In the genomic region with DNA sequence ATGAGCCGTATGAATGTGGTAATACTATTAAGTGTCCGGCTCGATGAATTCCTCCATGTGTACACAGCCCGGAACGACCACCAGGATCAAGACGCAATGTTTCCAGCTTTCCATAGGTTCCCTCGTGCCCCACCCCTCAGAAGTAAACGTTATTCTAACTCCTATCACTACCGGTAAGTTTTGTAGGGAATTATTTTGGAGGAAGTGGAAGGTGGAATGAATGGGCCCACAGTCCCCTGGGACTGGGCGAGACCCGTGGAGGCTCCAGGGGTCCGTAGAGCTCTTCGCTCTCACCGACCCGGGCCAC, we compare ENCODE assay signal across 8 cellular contexts. TPM values are rescaled to one million over a fixed set of nuclear protein-coding genes. Genes with fewer than 3 reads are reported as not detected.
DNase-seq lines count a peak whose midpoint lies in the region; ATAC-seq lines count a peak whose summit lies in the region.

No MANE protein-coding gene starts in this region.

- peaks cover 22% of the 10 kb centered on the region for H3K36me3 Mint-ChIP-seq in activated CD4-positive, alpha-beta T cell treated with anti-CD3 and anti-CD28 coated beads for 36 hours (ENCODE audit: low read depth)
- peaks cover 23% of the 10 kb centered on the region for H3K36me3 Mint-ChIP-seq in activated naive CD8-positive, alpha-beta T cell treated with anti-CD3 and anti-CD28 coated beads, Interleukin-2, amount 10 ng/mL, durations not matched to agents 7 days and 5 days

- H3K27me3 Mint-ChIP-seq in activated CD4-positive, alpha-beta T cell treated with anti-CD3 and anti-CD28 coated beads for 36 hours: peaks cover 9% of the 10 kb centered on the region
- H3K27me3 Mint-ChIP-seq in activated naive CD8-positive, alpha-beta T cell treated with anti-CD3 and anti-CD28 coated beads, Interleukin-2, amount 10 ng/mL, durations not matched to agents 7 days and 5 days: peaks cover 12% of the 10 kb centered on the region

- H3K9me3 Mint-ChIP-seq in activated CD4-positive, alpha-beta T cell treated with anti-CD3 and anti-CD28 coated beads for 36 hours (ENCODE audit: low read depth): no peaks in the 10 kb centered on the region
- no peaks in the 10 kb centered on the region for H3K9me3 Mint-ChIP-seq in activated naive CD8-positive, alpha-beta T cell treated with anti-CD3 and anti-CD28 coated beads, Interleukin-2, amount 10 ng/mL, durations not matched to agents 7 days and 5 days

- H3K27ac ChIP-seq in layer of hippocampus (ENCODE audit: low read depth, low read length) (peak overlapping the region; percentile 87), temporal lobe (ENCODE audit: low read depth, low read length) (peak overlapping the region; percentile 59)

- POLR2A ChIA-PET in activated CD4-positive, alpha-beta T cell treated with anti-CD3 and anti-CD28 coated beads for 36 hours (lab: Charles Lee): interaction anchor here (1.8 kb wide), 1 partner anchor 205 kb away, joined by 7 read pairs; the partner anchor contains the start of gene BTBD10
- POLR2A ChIA-PET in activated naive CD8-positive, alpha-beta T cell treated with anti-CD3 and anti-CD28 coated beads, Interleukin-2, amount 10 ng/mL, durations not matched to agents 7 days and 5 days (lab: Charles Lee): interaction anchor here (0.6 to 2.4 kb wide), 4 partner anchors 204 to 370 kb away, joined by 3 to 11 read pairs (median 3); partner anchors contain the start of gene BTBD10

- ATAC-seq in activated CD4-positive, alpha-beta T cell treated with anti-CD3 and anti-CD28 coated beads for 36 hours: no peak
- no peak for ATAC-seq in activated naive CD8-positive, alpha-beta T cell treated with anti-CD3 and anti-CD28 coated beads, Interleukin-2, amount 10 ng/mL, durations not matched to agents 7 days and 5 days (ENCODE audit: low read depth)
- no peak for ATAC-seq in HG03175 (IDR thresholded peaks at IDR 0.05; ENCODE audit: unreplicated experiment)
- ATAC-seq in GM18520 (IDR thresholded peaks at IDR 0.05; ENCODE audit: unreplicated experiment): no peak
- ATAC-seq in GM18873 (IDR thresholded peaks at IDR 0.05; ENCODE audit: low FRiP score, unreplicated experiment): no peak

- peak overlapping the region; percentile 82 for H3K27ac Mint-ChIP-seq in activated CD4-positive, alpha-beta T cell treated with anti-CD3 and anti-CD28 coated beads for 36 hours
- H3K27ac Mint-ChIP-seq in activated naive CD8-positive, alpha-beta T cell treated with anti-CD3 and anti-CD28 coated beads, Interleukin-2, amount 10 ng/mL, durations not matched to agents 7 days and 5 days: peak overlapping the region; percentile 47

- intact Hi-C loops in activated CD4-positive, alpha-beta T cell treated with anti-CD3 and anti-CD28 coated beads for 36 hours (cut with DNase I, micrococcal nuclease): loop anchor here (1.0 to 5.0 kb wide), 8 partner anchors 200 to 990 kb away; partner anchors contain the start of genes BMAL1 (in 2 of the 2), BTBD10 (in 2 of the 2), COPB1 (in 1 of the 2) and PSMA1 (in 1 of the 2)

- H3K27me3 ChIP-seq in layer of hippocampus (ENCODE audit: control insufficient read depth, insufficient read depth, low read length): no peaks in the 10 kb centered on the region

- H3K4me3 Mint-ChIP-seq in activated CD4-positive, alpha-beta T cell treated with anti-CD3 and anti-CD28 coated beads for 36 hours: peak overlapping the region; percentile 95
- H3K4me3 Mint-ChIP-seq in activated naive CD8-positive, alpha-beta T cell treated with anti-CD3 and anti-CD28 coated beads, Interleukin-2, amount 10 ng/mL, durations not matched to agents 7 days and 5 days: peak overlapping the region; percentile 99

- no peak for DNase-seq in activated CD4-positive, alpha-beta T cell treated with anti-CD3 and anti-CD28 coated beads for 36 hours
- DNase-seq in activated CD4-positive, alpha-beta T cell treated with anti-CD3 and anti-CD28 coated beads for 1 hour: no peak
- no peak for DNase-seq in activated naive CD8-positive, alpha-beta T cell treated with anti-CD3 and anti-CD28 coated beads, Interleukin-2, amount 10 ng/mL, durations not matched to agents 7 days and 5 days

- H3K4me1 Mint-ChIP-seq in activated CD4-positive, alpha-beta T cell treated with anti-CD3 and anti-CD28 coated beads for 36 hours: peaks cover 43% of the 10 kb centered on the region
- peaks cover 39% of the 10 kb centered on the region for H3K4me1 Mint-ChIP-seq in activated naive CD8-positive, alpha-beta T cell treated with anti-CD3 and anti-CD28 coated beads, Interleukin-2, amount 10 ng/mL, durations not matched to agents 7 days and 5 days

- CTCF ChIA-PET in activated CD4-positive, alpha-beta T cell treated with anti-CD3 and anti-CD28 coated beads for 36 hours (lab: Charles Lee): interaction anchor here (0.9 to 1.6 kb wide), 7 partner anchors 10 to 202 kb away, joined by 3 to 6 read pairs (median 3); no protein-coding TSS in a partner anchor

RNA-seq across cellular contexts. Expression of gene FAR1, which starts 0.7 kb away (rescaled TPM):
- 10 to 100 TPM; 34.8 to 36.4 TPM for total RNA-seq in activated CD4-positive, alpha-beta T cell treated with anti-CD3 and anti-CD28 coated beads for 36 hours
- 10 to 100 TPM; 48.9 to 49.7 TPM for total RNA-seq in activated naive CD8-positive, alpha-beta T cell treated with anti-CD3 and anti-CD28 coated beads, Interleukin-2, amount 10 ng/mL, durations not matched to agents 7 days and 5 days
- total RNA-seq in temporal lobe: 59.3 TPM
